ENCODE assay signal across 8 cellular contexts in the genomic region with DNA sequence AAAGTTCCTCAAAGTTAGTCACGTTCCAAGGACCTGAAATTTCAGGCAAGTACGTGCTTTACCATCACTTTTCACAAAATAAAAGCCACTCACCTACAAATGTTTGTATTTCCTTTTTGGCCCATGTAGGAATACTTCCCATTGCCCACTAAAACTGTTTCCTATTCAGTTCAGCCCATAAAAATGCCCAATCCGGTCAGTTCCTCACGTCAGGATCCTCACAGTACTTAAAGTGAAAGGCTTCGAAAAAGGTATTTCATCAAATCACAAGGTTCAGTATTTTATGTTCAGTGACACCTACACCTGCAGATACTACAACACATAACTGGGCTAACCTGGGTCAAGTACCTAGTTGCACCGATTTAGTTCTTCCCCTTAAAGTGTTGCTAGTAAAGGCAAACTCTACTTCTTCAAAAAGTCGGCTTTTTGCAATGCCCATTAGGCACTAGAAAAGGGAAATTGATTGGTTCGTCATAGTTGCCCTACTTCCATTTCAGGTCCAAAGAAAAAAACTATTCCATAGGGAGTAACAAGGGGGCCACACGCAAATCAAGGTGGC. TPM values are rescaled to one million over a fixed set of nuclear protein-coding genes. Genes with fewer than 3 reads are reported as not detected.
DNase-seq lines count a peak whose midpoint lies in the region; ATAC-seq and TF ChIP-seq lines count a peak whose summit lies in the region.

No MANE protein-coding gene starts in this region.

- no peak for DNase-seq in GM23338 (ENCODE audit: low spot score)
- DNase-seq in SJCRH30: peak in 1 of 2 experiments; percentile 38
- DNase-seq in effector memory CD4-positive, alpha-beta T cell: no peak
- DNase-seq in cortex of kidney (lab: John Stamatoyannopoulos, UW): no peak
- DNase-seq in activated CD4-positive, alpha-beta T cell treated with anti-CD3 and anti-CD28 coated beads, Interleukin-2, amount 50 U/mL, for 4 hours: no peak

- ATAC-seq in GM23338 (no peak), HG03565 (IDR thresholded peaks at IDR 0.05; ENCODE audit: unreplicated experiment) (no peak)

- no peak for TF ChIP-seq CTCF in GM23338 (conservative IDR thresholded peaks at IDR 0.05; ENCODE audit: low read depth in 2 of 2)

- peaks cover 58% of the 10 kb centered on the region for H3K79me2 ChIP-seq in ACC112 (ENCODE audit: control insufficient read depth, insufficient read depth, low read length, unreplicated experiment)
- peaks cover 57% of the 10 kb centered on the region for H3K79me2 ChIP-seq in GM23338 (replicated peaks; ENCODE audit: insufficient read depth)

- H3K27me3 ChIP-seq in ACC112 (ENCODE audit: insufficient read depth, low read length) (no peaks in the 10 kb centered on the region), GM23338 (ENCODE audit: insufficient read depth) (no peaks in the 10 kb centered on the region), SJCRH30 (no peaks in the 10 kb centered on the region), muscle layer of duodenum (ENCODE audit: low read depth, low read length) (no peaks in the 10 kb centered on the region)
- H3K27me3 ChIP-seq in effector memory CD4-positive, alpha-beta T cell (replicated peaks; ENCODE audit: control insufficient read depth, insufficient read depth, low read length, poor library complexity, severe bottlenecking): no peaks in the 10 kb centered on the region

- H3K27me3 Mint-ChIP-seq in GM23338 (ENCODE audit: insufficient read depth, low read depth, poor library complexity): peaks cover 2% of the 10 kb centered on the region

- H3K4me3 ChIP-seq in ACC112 (ENCODE audit: low read depth, low read length): peak overlapping the region; percentile 94
- peak overlapping the region; percentile 85 for H3K4me3 ChIP-seq in GM23338
- peak overlapping the region; percentile 78 for H3K4me3 ChIP-seq in SJCRH30
- H3K4me3 ChIP-seq in effector memory CD4-positive, alpha-beta T cell (ENCODE audit: insufficient read depth, low read depth, low read length, poor library complexity, severe bottlenecking): peak overlapping the region; percentile 83
- peak overlapping the region; percentile 81 to 95 for H3K4me3 ChIP-seq in muscle layer of duodenum (ENCODE audit: low read depth in 1 of 2, low read length in 2 of 2)

- H3K4me1 ChIP-seq in ACC112 (ENCODE audit: control insufficient read depth, insufficient read depth, low read length, unreplicated experiment) (peaks cover 17% of the 10 kb centered on the region), GM23338 (ENCODE audit: insufficient read depth) (peaks cover 16% of the 10 kb centered on the region), SJCRH30 (peaks cover 7% of the 10 kb centered on the region), muscle layer of duodenum (ENCODE audit: control insufficient read depth in 1 of 2, insufficient read depth in 2 of 2, low read length in 2 of 2) (peaks cover 7 to 26% of the 10 kb centered on the region in 2 donors)
- H3K4me1 ChIP-seq in effector memory CD4-positive, alpha-beta T cell (ENCODE audit: control insufficient read depth, insufficient read depth, low read length, poor library complexity, severe bottlenecking): peaks cover 11% of the 10 kb centered on the region

- peaks cover 36% of the 10 kb centered on the region for H3K4me1 Mint-ChIP-seq in GM23338

- H3K4me2 ChIP-seq in GM23338: peak overlapping the region; percentile 83

- H2AFZ ChIP-seq in ACC112 (ENCODE audit: low read length, unreplicated experiment) (no peak overlapping the region), GM23338 (peak overlapping the region; percentile 93)

- H4K20me1 ChIP-seq in GM23338 (replicated peaks; ENCODE audit: insufficient read depth): no peaks in the 10 kb centered on the region

- H3K36me3 ChIP-seq in ACC112 (ENCODE audit: insufficient read depth, low read length) (no peaks in the 10 kb centered on the region), GM23338 (ENCODE audit: insufficient read depth) (no peaks in the 10 kb centered on the region), SJCRH30 (no peaks in the 10 kb centered on the region), muscle layer of duodenum (ENCODE audit: control insufficient read depth in 1 of 2, insufficient read depth in 2 of 2, low read length in 2 of 2) (peaks cover 0 to 7% of the 10 kb centered on the region in 2 donors)
- H3K36me3 ChIP-seq in effector memory CD4-positive, alpha-beta T cell (ENCODE audit: control insufficient read depth, insufficient read depth, low read length): no peaks in the 10 kb centered on the region

- H3F3A ChIP-seq in GM23338 (replicated peaks; ENCODE audit: low read depth): no peaks in the 10 kb centered on the region

- H3K36me3 Mint-ChIP-seq in GM23338 (ENCODE audit: low read depth): peaks cover 4% of the 10 kb centered on the region; the same call in 1 of the 3 replicates

- H3K9me2 ChIP-seq in GM23338 (ENCODE audit: insufficient read depth): no peaks in the 10 kb centered on the region

- peak overlapping the region; percentile 99 for H3K4me3 Mint-ChIP-seq in GM23338

- H3K9me3 ChIP-seq in SJCRH30 (replicated peaks) (no peaks in the 10 kb centered on the region), muscle layer of duodenum (ENCODE audit: control insufficient read depth in 1 of 2, low read length in 2 of 2) (no peaks in the 10 kb centered on the region)
- H3K9me3 ChIP-seq in effector memory CD4-positive, alpha-beta T cell (ENCODE audit: control insufficient read depth, low read length): no peaks in the 10 kb centered on the region

- H3K27ac ChIP-seq in ACC112 (ENCODE audit: low read depth, low read length): peak overlapping the region; percentile 77
- peak overlapping the region; percentile 84; the same call in 1 of the 2 replicates for H3K27ac ChIP-seq in GM23338 (ENCODE audit: low read depth)
- peak overlapping the region; percentile 74 for H3K27ac ChIP-seq in SJCRH30
- peak overlapping the region; percentile 93 for H3K27ac ChIP-seq in effector memory CD4-positive, alpha-beta T cell (ENCODE audit: insufficient read depth, low read length, poor library complexity, severe bottlenecking)
- peak overlapping the region; percentile 92 for H3K27ac ChIP-seq in muscle layer of duodenum (ENCODE audit: low read length)

- H3K9me3 Mint-ChIP-seq in GM23338: no peaks in the 10 kb centered on the region

- peak overlapping the region; percentile 99 for H3K27ac Mint-ChIP-seq in GM23338

TF ChIP-seq in GM23338, 12 proteins besides CTCF, POLR2A, EP300 and RAD21 (continues in another document):
- TF ChIP-seq CREB1 (CRISPR knock-in tag; IDR thresholded peaks at IDR 0.05; ENCODE audit: low read depth) (no peak), NANOG (IDR thresholded peaks at IDR 0.05; ENCODE audit: borderline replicate concordance) (no peak), POLR2AphosphoS5 (IDR thresholded peaks at IDR 0.05; ENCODE audit: low read depth) (no peak), JUNB (IDR thresholded peaks at IDR 0.05; ENCODE audit: unreplicated experiment) (no peak)
- TF ChIP-seq, protein P1, sequence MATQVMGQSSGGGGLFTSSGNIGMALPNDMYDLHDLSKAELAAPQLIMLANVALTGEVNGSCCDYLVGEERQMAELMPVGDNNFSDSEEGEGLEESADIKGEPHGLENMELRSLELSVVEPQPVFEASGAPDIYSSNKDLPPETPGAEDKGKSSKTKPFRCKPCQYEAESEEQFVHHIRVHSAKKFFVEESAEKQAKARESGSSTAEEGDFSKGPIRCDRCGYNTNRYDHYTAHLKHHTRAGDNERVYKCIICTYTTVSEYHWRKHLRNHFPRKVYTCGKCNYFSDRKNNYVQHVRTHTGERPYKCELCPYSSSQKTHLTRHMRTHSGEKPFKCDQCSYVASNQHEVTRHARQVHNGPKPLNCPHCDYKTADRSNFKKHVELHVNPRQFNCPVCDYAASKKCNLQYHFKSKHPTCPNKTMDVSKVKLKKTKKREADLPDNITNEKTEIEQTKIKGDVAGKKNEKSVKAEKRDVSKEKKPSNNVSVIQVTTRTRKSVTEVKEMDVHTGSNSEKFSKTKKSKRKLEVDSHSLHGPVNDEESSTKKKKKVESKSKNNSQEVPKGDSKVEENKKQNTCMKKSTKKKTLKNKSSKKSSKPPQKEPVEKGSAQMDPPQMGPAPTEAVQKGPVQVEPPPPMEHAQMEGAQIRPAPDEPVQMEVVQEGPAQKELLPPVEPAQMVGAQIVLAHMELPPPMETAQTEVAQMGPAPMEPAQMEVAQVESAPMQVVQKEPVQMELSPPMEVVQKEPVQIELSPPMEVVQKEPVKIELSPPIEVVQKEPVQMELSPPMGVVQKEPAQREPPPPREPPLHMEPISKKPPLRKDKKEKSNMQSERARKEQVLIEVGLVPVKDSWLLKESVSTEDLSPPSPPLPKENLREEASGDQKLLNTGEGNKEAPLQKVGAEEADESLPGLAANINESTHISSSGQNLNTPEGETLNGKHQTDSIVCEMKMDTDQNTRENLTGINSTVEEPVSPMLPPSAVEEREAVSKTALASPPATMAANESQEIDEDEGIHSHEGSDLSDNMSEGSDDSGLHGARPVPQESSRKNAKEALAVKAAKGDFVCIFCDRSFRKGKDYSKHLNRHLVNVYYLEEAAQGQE (IDR thresholded peaks at IDR 0.05; ENCODE audit: unreplicated experiment): no peak

RNA-seq across cellular contexts. Expression of gene SNX13, which starts 1.1 kb away (rescaled TPM):
- 26.4 and 42.7 TPM in 2 replicates for total RNA-seq in GM23338 (2014; rRNA removed; shearing (Covaris generic))
- polyA plus RNA-seq in GM23338 (2016; fragmentation: Nextera tagmentation; extraction: Ambion mirVana): 6.9 and 7.5 TPM in 2 replicates
- total RNA-seq in SJCRH30 (2014; rRNA removed; shearing (Covaris generic)): 29.9 and 37.1 TPM in 2 replicates
